30 cellular contexts compared by ENCODE assay signal in the genomic region with DNA sequence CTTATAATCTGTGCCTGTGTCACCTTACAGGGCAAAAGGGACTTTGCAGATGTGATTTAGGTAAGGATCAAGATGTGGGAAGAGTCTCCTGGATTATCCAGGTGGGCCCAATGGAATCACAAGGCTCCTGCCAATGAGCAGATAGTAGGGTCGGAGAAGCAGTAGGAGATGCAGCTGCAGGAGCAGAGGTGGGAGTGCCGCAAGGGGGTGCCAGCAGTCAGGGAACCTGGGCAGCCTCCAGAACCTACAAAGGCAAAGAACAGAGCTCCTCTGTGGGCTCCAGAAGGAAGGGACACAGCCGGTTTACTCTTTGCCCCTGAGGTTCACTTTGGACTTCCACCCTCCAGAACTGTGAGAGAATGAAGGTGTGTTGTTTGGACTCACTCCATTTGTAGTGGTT.
DNase-seq lines count a peak whose midpoint lies in the region; ATAC-seq, FAIRE-seq and TF ChIP-seq lines count a peak whose summit lies in the region.
"Had no signal": no experiment of that assay in that cellular context is flagged by ENCODE, and none has a peak within 500 bp of the region (broad histone marks: within the 10 kb centered on the region; RNA-seq: fewer than 3 reads in every experiment).

No MANE protein-coding gene starts in this region.

- H3K27ac Mint-ChIP-seq in H9 = no peak overlapping the region
- H3K27ac Mint-ChIP-seq in immature natural killer cell = no peak overlapping the region
- H3K27ac Mint-ChIP-seq: CD4-positive, alpha-beta memory T cell had no signal

- intact Hi-C loops in IMR-90 (cut with micrococcal nuclease) (loop anchor here (10.0 kb wide), 1 partner anchor 435 kb away; no protein-coding TSS in a partner anchor), GM12878 (cut with micrococcal nuclease; ENCODE audit: unreplicated experiment) (loop anchor here (10.0 kb wide), 2 partner anchors 325 to 395 kb away; a partner anchor contains a TSS), spleen (cut with DNase I; ENCODE audit: low total_unique reads) (no loop called here)

- ATAC-seq in IMR-90 (ENCODE audit: low read depth) = no peak
- ATAC-seq in GM12878 = no peak
- ATAC-seq: A549, HepG2, PC-3, Right ventricle myocardium inferior, SK-N-SH treated with all-trans-retinoic acid at 6 μM for 48 hours had no signal

- H4K8ac ChIP-seq in H9 (replicated peaks; ENCODE audit: insufficient read length, low read depth, low read length) = no peak overlapping the region
- H4K8ac ChIP-seq in IMR-90 (ENCODE audit: low read depth in 2 of 2, low read length in 2 of 2) = no peak overlapping the region

- H3K4ac ChIP-seq in H9 (ENCODE audit: low read depth, low read length) = no peak overlapping the region
- no peak overlapping the region for H3K4ac ChIP-seq in IMR-90 (ENCODE audit: low read depth, low read length)

- no peak overlapping the region for H2BK15ac ChIP-seq in H9 (ENCODE audit: low read depth, low read length)
- H2BK15ac ChIP-seq in IMR-90 (ENCODE audit: low read depth, low read length) = no peak overlapping the region

- no peak overlapping the region for H2AK5ac ChIP-seq in H9 (ENCODE audit: insufficient read length, low read length)
- H2AK5ac ChIP-seq in IMR-90 (ENCODE audit: low read depth, low read length) = no peak overlapping the region

- H3K9me3 Mint-ChIP-seq in H9 (peaks cover 3 to 8% of the 10 kb centered on the region in 2 experiments; a peak in 4 of 5 replicates), immature natural killer cell (no peaks in the 10 kb centered on the region)

- RAD21 ChIA-PET in GM12878 (lab: Charles Lee; ENCODE audit: unreplicated experiment) = no interaction called here

- H3K4me2 ChIP-seq in H9 (ENCODE audit: insufficient read depth, insufficient read length, low read length) (no peak overlapping the region), IMR-90 (ENCODE audit: low read depth, low read length) (no peak overlapping the region), GM12878 (ENCODE audit: control insufficient read depth, insufficient read depth) (no peak overlapping the region)
- H3K4me2 ChIP-seq: A549; BLaER1 treated with 17β-estradiol and CSF1 and Interleukin-3, amounts not matched to agents 10 nM and 100 nM had no signal

- no peaks in the 10 kb centered on the region for H3K27me3 ChIP-seq in H9 (ENCODE audit: insufficient read depth, low read length)
- no peaks in the 10 kb centered on the region for H3K27me3 ChIP-seq in IMR-90 (ENCODE audit: control insufficient read depth, insufficient read depth, low read length)
- no peaks in the 10 kb centered on the region for H3K27me3 ChIP-seq in GM12878 (replicated peaks in 1 of 2; ENCODE audit: control insufficient read depth in 2 of 2, insufficient read depth in 2 of 2, low read length in 1 of 2)
- no peaks in the 10 kb centered on the region for H3K27me3 ChIP-seq in spleen (replicated peaks in 1 of 7)
- no peaks in the 10 kb centered on the region for H3K27me3 ChIP-seq in H7 (ENCODE audit: control insufficient read depth, insufficient read depth, low read length)
- H3K27me3 ChIP-seq: BLaER1 treated with 17β-estradiol and CSF1 and Interleukin-3, amounts not matched to agents 10 nM and 100 nM had no signal

- in situ Hi-C loops in IMR-90 (cut with MboI; ENCODE audit: low sequenced_read_pairs) (no loop called here), GM12878 (cut with MboI) (loop anchor here (10.0 kb wide), 1 partner anchor 405 kb away; no protein-coding TSS in a partner anchor), KBM-7 (cut with MboI; ENCODE audit: low pct_unique_long_range_greater_than_20kb, low sequenced_read_pairs) (no loop called here)

- H4K91ac ChIP-seq in H9 (ENCODE audit: insufficient read length, low read depth, low read length) (no peak overlapping the region), IMR-90 (ENCODE audit: insufficient read depth, low read depth, low read length) (no peak overlapping the region)

- H2AK9ac ChIP-seq in IMR-90 (replicated peaks; ENCODE audit: low read depth, low read length, poor library complexity) = no peak overlapping the region

- TF ChIP-seq RAD21 in IMR-90 (IDR thresholded peaks at IDR 0.05; ENCODE audit: low read length) = no peak
- TF ChIP-seq RAD21 in GM12878 (IDR thresholded peaks at IDR 0.05; ENCODE audit: insufficient read depth, low read depth, low read length) = peak; percentile 21; the same call in 1 of the 2 replicates

- H3K9ac ChIP-seq in H9 (ENCODE audit: extremely low read depth, insufficient read length, low read length) = no peak overlapping the region
- no peak overlapping the region for H3K9ac ChIP-seq in IMR-90 (ENCODE audit: low read depth, low read length)
- H3K9ac ChIP-seq in GM12878 (ENCODE audit: control insufficient read depth, insufficient read depth, low read length) = no peak overlapping the region
- H3K9ac ChIP-seq: BLaER1 treated with 17β-estradiol and CSF1 and Interleukin-3, amounts not matched to agents 10 nM and 100 nM had no signal

- H4K20me1 ChIP-seq in H9 (ENCODE audit: control insufficient read depth, insufficient read depth, insufficient read length) (no peaks in the 10 kb centered on the region), IMR-90 (ENCODE audit: insufficient read depth, low read length) (no peaks in the 10 kb centered on the region), GM12878 (ENCODE audit: control insufficient read depth, insufficient read depth) (no peaks in the 10 kb centered on the region)
- H4K20me1 ChIP-seq: BLaER1 treated with 17β-estradiol and CSF1 and Interleukin-3, amounts not matched to agents 10 nM and 100 nM had no signal

- H3K36me3 ChIP-seq in IMR-90 (ENCODE audit: control insufficient read depth, insufficient read depth, low read length) (no peaks in the 10 kb centered on the region; the same call in 1 of the 2 replicates), GM12878 (ENCODE audit: control insufficient read depth in 2 of 2, insufficient read depth in 2 of 2, low read length in 1 of 2) (no peaks in the 10 kb centered on the region), spleen (no peaks in the 10 kb centered on the region), H7 (replicated peaks; ENCODE audit: control insufficient read depth, insufficient read depth, low read length) (no peaks in the 10 kb centered on the region)
- H3K36me3 ChIP-seq: BLaER1 treated with 17β-estradiol and CSF1 and Interleukin-3, amounts not matched to agents 10 nM and 100 nM; SJCRH30 had no signal

- H3K9me1 ChIP-seq in IMR-90 (ENCODE audit: insufficient read depth, low read length) = no peaks in the 10 kb centered on the region; the same call in 1 of the 2 replicates

- SMC1A ChIA-PET in GM12878 (lab: Charles Lee; ENCODE audit: uncharacterized antibody, unreplicated experiment) = no interaction called here

- no peak for TF ChIP-seq EP300 in GM12878 (IDR thresholded peaks at IDR 0.05; ENCODE audit: borderline replicate concordance in 1 of 2, control insufficient read depth in 1 of 2, low read depth in 2 of 2, low read length in 2 of 2)

- H3K4me3 Mint-ChIP-seq in H9 (no peak overlapping the region), immature natural killer cell (no peak overlapping the region)
- H3K4me3 Mint-ChIP-seq: CD4-positive, alpha-beta memory T cell had no signal

- DNase-seq in H9 = peak; percentile 35
- no peak for DNase-seq in IMR-90
- DNase-seq in GM12878 (ENCODE audit: low read depth, low spot score) = no peak
- peak; percentile 17 for DNase-seq in spleen
- DNase-seq in immature natural killer cell = no peak
- no peak for DNase-seq in KBM-7
- DNase-seq in H7 = no peak
- DNase-seq: AML-193; CD4-positive, alpha-beta memory T cell; COR-L47; DMS53; KG1; NCI-H1048; NCI-H1417; NCI-H187; NCI-H2081 treated with DMSO at 0.1 percent for 48 hours; NCI-H2171; NCI-H226; NCI-H510A; NCI-H69; PC-3; SJCRH30; T-helper 2 cell had no signal

- dilution Hi-C loops in IMR-90 (cut with HindIII; ENCODE audit: low sequenced_read_pairs, unreplicated experiment) = no loop called here

- no peak overlapping the region for H2BK12ac ChIP-seq in H9 (ENCODE audit: insufficient read length, low read depth, low read length)

- H3K79me1 ChIP-seq in H9 (ENCODE audit: insufficient read depth, low read depth, low read length, poor library complexity, severe bottlenecking) (no peaks in the 10 kb centered on the region), IMR-90 (ENCODE audit: low read depth in 1 of 2, low read length in 2 of 2) (no peaks in the 10 kb centered on the region)

- H3K4me1 ChIP-seq in H9 (ENCODE audit: insufficient read depth, low read length) = no peaks in the 10 kb centered on the region
- H3K4me1 ChIP-seq in IMR-90 (ENCODE audit: control insufficient read depth, insufficient read depth, low read length) = peaks cover 5% of the 10 kb centered on the region
- H3K4me1 ChIP-seq in GM12878 (ENCODE audit: control insufficient read depth, insufficient read depth, low read length) = no peaks in the 10 kb centered on the region
- H3K4me1 ChIP-seq in spleen = no peaks in the 10 kb centered on the region
- H3K4me1 ChIP-seq: BLaER1 treated with 17β-estradiol and CSF1 and Interleukin-3, amounts not matched to agents 10 nM and 100 nM; SJCRH30 had no signal

- H3K36me3 Mint-ChIP-seq in H9 (ENCODE audit: insufficient read depth in 1 of 3, low read depth in 3 of 3) = peaks cover 0 to 5% (median 5%) of the 10 kb centered on the region in 3 experiments; a peak in 1 of 7 replicates
- H3K36me3 Mint-ChIP-seq in immature natural killer cell = no peaks in the 10 kb centered on the region
- H3K36me3 Mint-ChIP-seq: CD4-positive, alpha-beta memory T cell had no signal

- H3K23ac ChIP-seq in H9 (ENCODE audit: insufficient read length, low read depth, low read length) (no peak overlapping the region), IMR-90 (ENCODE audit: low read depth, low read length) (no peak overlapping the region)

- H3T11ph ChIP-seq in H9 (ENCODE audit: low read length) = no peak overlapping the region

- H2BK120ac ChIP-seq in H9 (ENCODE audit: low read depth, low read length, poor library complexity, severe bottlenecking) (no peak overlapping the region), IMR-90 (ENCODE audit: low read depth, low read length) (no peak overlapping the region)

- H3K79me2 ChIP-seq in H9 (ENCODE audit: insufficient read depth, low read length) (no peaks in the 10 kb centered on the region), GM12878 (ENCODE audit: control insufficient read depth, insufficient read depth, low read length) (no peaks in the 10 kb centered on the region)

- H3K56ac ChIP-seq in H9 (ENCODE audit: insufficient read length, low read depth, low read length) (no peak overlapping the region), IMR-90 (ENCODE audit: extremely low read depth, insufficient read depth, low read length) (no peak overlapping the region)

- no peak overlapping the region for H2AFZ ChIP-seq in H9 (ENCODE audit: low read length)
- no peak overlapping the region for H2AFZ ChIP-seq in IMR-90 (replicated peaks; ENCODE audit: low read length, poor library complexity)
- H2AFZ ChIP-seq in GM12878 (ENCODE audit: control insufficient read depth, low read depth, low read length) = no peak overlapping the region

- no peak overlapping the region for H2BK20ac ChIP-seq in H9 (ENCODE audit: low read depth, low read length, poor library complexity, severe bottlenecking)
- no peak overlapping the region for H2BK20ac ChIP-seq in IMR-90 (ENCODE audit: low read depth, low read length)

- BruUV-seq in IMR-90 (replicated peaks; lab: Mats Ljungman, UMichigan) = no TSS peak
- no TSS peak for BruUV-seq in GM12878 (replicated peaks; lab: Mats Ljungman, UMichigan)

- no CpG with 5 or more reads among the region's 3 CpGs for WGBS in H9 (ENCODE audit: extremely low coverage, insufficient read length, low lambda C conversion rate)
- no CpG with 5 or more reads among the region's 3 CpGs for WGBS in IMR-90 (ENCODE audit: extremely low coverage in 2 of 2, insufficient read length in 1 of 2), 2 experiments
- WGBS in GM12878 (ENCODE audit: insufficient coverage, insufficient replicate concordance, low lambda C conversion rate, missing lambda C conversion rate) = 15% methylated on average over 3 of the region's 3 CpGs
- WGBS in spleen, 5 donors = 29 to 64% (median 49%) methylated on average over 3 of the region's 3 CpGs

- H3K4me1 Mint-ChIP-seq in H9 (peaks cover 7% of the 10 kb centered on the region in 2 experiments), immature natural killer cell (peaks cover 11 to 16% of the 10 kb centered on the region in 2 donors)
- H3K4me1 Mint-ChIP-seq: CD4-positive, alpha-beta memory T cell had no signal

- no peak for FAIRE-seq in GM12878 (lab: Jason Lieb, UNC)
- FAIRE-seq: A549, G401.6, GM12891, HepG2 had no signal

- TF ChIP-seq CTCF in H9 (conservative IDR thresholded peaks at IDR 0.05) (peak; percentile 35; the same call in 2 of the 3 replicates), IMR-90 (conservative IDR thresholded peaks at IDR 0.05; ENCODE audit: low read depth, low read length) (no peak), GM12878 (IDR thresholded peaks at IDR 0.05 in 2 of 3, conservative IDR thresholded peaks at IDR 0.05 in 1 of 3; ENCODE audit: control insufficient read depth in 2 of 3, extremely low read depth in 1 of 3, insufficient read depth in 1 of 3, low read depth in 3 of 3, low read length in 3 of 3) (no peak; a peak in 1 of 6 replicates), spleen (IDR thresholded peaks at IDR 0.05 in 8 of 11, conservative IDR thresholded peaks at IDR 0.05 in 3 of 11) (no peak)

- no peaks in the 10 kb centered on the region for H3K9me3 ChIP-seq in H9 (ENCODE audit: control insufficient read depth, low read depth, low read length)
- peaks cover 2% of the 10 kb centered on the region; the same call in 1 of the 2 replicates for H3K9me3 ChIP-seq in IMR-90 (ENCODE audit: control insufficient read depth, insufficient read depth, low read length)
- no peaks in the 10 kb centered on the region for H3K9me3 ChIP-seq in GM12878 (replicated peaks; ENCODE audit: control insufficient read depth, insufficient read depth, low read length)
- no peaks in the 10 kb centered on the region for H3K9me3 ChIP-seq in spleen
- H3K9me3 ChIP-seq: A549; BLaER1 treated with 17β-estradiol and CSF1 and Interleukin-3, amounts not matched to agents 10 nM and 100 nM; SJCRH30 had no signal

- H3K27me3 Mint-ChIP-seq in H9 (ENCODE audit: low read depth) (peaks cover 7% of the 10 kb centered on the region), immature natural killer cell (ENCODE audit: low read depth in 3 of 3) (peaks cover 0 to 5% (median 0%) of the 10 kb centered on the region in 3 donors)
- H3K27me3 Mint-ChIP-seq: CD4-positive, alpha-beta memory T cell had no signal

- no peak overlapping the region for H3K4me3 ChIP-seq in IMR-90 (ENCODE audit: insufficient read depth, low read depth, low read length)
- H3K4me3 ChIP-seq in GM12878 = no peak overlapping the region
- no peak overlapping the region for H3K4me3 ChIP-seq in spleen
- H3K4me3 ChIP-seq in H7 (ENCODE audit: insufficient read depth, low read depth, low read length) = no peak overlapping the region
- H3K4me3 ChIP-seq: A549; BLaER1 treated with 17β-estradiol and CSF1 and Interleukin-3, amounts not matched to agents 10 nM and 100 nM; SJCRH30 had no signal

- POLR2A ChIA-PET in IMR-90 (lab: Charles Lee; ENCODE audit: unreplicated experiment) = no interaction called here
- POLR2A ChIA-PET in GM12878 (lab: Charles Lee) = no interaction called here

- H4K5ac ChIP-seq in H9 (ENCODE audit: insufficient read length, low read depth, low read length) (no peak overlapping the region), IMR-90 (ENCODE audit: low read depth, low read length) (no peak overlapping the region)

- no peaks in the 10 kb centered on the region for H3K23me2 ChIP-seq in H9 (ENCODE audit: insufficient read length, low read depth, low read length, poor library complexity, severe bottlenecking)

- TF ChIP-seq POLR2A in IMR-90 (IDR thresholded peaks at IDR 0.05; ENCODE audit: low read depth, low read length) = no peak
- TF ChIP-seq POLR2A in GM12878 (IDR thresholded peaks at IDR 0.05; ENCODE audit: low read depth, low read length) = no peak
- TF ChIP-seq POLR2A in spleen (IDR thresholded peaks at IDR 0.05) = no peak

- H3K18ac ChIP-seq in H9 (ENCODE audit: insufficient read length, low read depth, low read length) (no peak overlapping the region), IMR-90 (ENCODE audit: low read depth, low read length) (no peak overlapping the region)

- CTCF ChIA-PET in IMR-90 (lab: Yijun Ruan, JAX) = no interaction called here
- CTCF ChIA-PET in GM12878 (lab: Yijun Ruan, JAX) = interaction anchor here (0.7 kb wide), 2 partner anchors 241 to 401 kb away, joined by 3 read pairs; no protein-coding TSS in a partner anchor

- H2BK5ac ChIP-seq in H9 (ENCODE audit: insufficient read length, low read length) (no peak overlapping the region), IMR-90 (ENCODE audit: low read depth, low read length, poor library complexity, severe bottlenecking) (no peak overlapping the region)

- H3K27ac ChIP-seq in H9 (ENCODE audit: insufficient read length, low read depth, low read length) (no peak overlapping the region), IMR-90 (ENCODE audit: insufficient read depth, low read length) (no peak overlapping the region), GM12878 (ENCODE audit: control insufficient read depth, insufficient read depth) (no peak overlapping the region), spleen (no peak overlapping the region)
- H3K27ac ChIP-seq: A549; BLaER1 treated with 17β-estradiol and CSF1 and Interleukin-3, amounts not matched to agents 10 nM and 100 nM; SJCRH30 had no signal

- H3K14ac ChIP-seq in H9 (ENCODE audit: insufficient read depth, low read length) (no peak overlapping the region), IMR-90 (replicated peaks; ENCODE audit: low read depth, low read length) (0 out of 2 replicates have a peak overlapping the region, but pooled peaks have one; percentile 46)

Comparison
In these comparisons a context has a peak if more than half of its experiments do, and no peak if none do; other contexts are left out.
1. DNase-seq: peak in H9 (single experiment) and spleen (single experiment); none in IMR-90 (single experiment), GM12878 (single experiment), immature natural killer cell (0 of 3), KBM-7 (single experiment) and H7 (single experiment).